In the genomic region with DNA sequence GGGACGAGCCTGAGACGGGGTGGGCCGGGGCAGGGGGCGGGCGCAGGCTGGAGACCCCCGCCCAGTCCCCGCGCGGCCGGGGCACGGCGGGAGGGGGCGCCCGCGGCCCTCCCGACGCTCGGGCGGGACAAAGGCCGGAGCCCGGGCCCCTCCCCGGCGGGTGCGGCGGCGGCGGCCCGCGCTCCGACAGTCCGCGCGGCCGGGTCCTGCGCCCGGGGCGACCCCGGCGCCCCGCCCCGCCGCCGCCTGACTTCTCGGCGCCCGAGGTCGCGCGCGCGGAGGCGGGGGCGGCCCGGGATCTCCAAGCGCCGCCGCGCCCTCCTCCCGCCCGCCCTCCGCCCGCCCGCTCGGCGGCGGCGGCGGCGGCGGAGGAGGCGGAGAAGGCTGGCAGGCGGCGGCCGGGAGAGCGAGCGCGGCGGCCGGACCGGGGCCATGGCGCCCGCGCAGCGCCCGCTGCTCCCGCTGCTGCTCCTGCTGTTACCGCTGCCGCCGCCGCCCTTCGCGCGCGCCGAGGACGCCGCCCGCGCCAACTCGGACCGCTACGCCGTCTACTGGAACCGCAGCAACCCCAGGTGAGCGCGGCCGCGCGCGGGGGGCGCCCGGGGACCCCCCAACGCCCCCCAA, we compare ENCODE assay signal across 12 cellular contexts. TPM values are rescaled to one million over a fixed set of nuclear protein-coding genes. Genes with fewer than 3 reads are reported as not detected.
A peak's percentile ranks its signal among the peaks of the same experiment; 100 is the strongest.
DNase-seq lines count a peak whose midpoint lies in the region; ATAC-seq and TF ChIP-seq lines count a peak whose summit lies in the region.
"Had no signal": no experiment of that assay in that cellular context is flagged by ENCODE, and none has a peak within 500 bp of the region (broad histone marks: within the 10 kb centered on the region; RNA-seq: fewer than 3 reads in every experiment).

A gene (plus strand): TSS at position 137 of the 624 bp plus-strand sequence. CDS start 296 bp downstream, at position 433.

- H3K36me3 ChIP-seq in BLaER1 treated with 17β-estradiol and CSF1 and Interleukin-3, amounts not matched to agents 10 nM and 100 nM = peaks cover 0 to 1% (median 0%) of the 10 kb centered on the region in 11 experiments; a peak in 1 of 22 replicates
- no peaks in the 10 kb centered on the region for H3K36me3 ChIP-seq in HUES48 (ENCODE audit: control insufficient read depth, insufficient read depth, low read length)
- H3K36me3 ChIP-seq in mesodermal cell (ENCODE audit: control insufficient read depth, insufficient read depth, low read length) = no peaks in the 10 kb centered on the region
- H3K36me3 ChIP-seq in PC-9 (ENCODE audit: low read depth) = no peaks in the 10 kb centered on the region

- peaks cover 10 to 35% (median 23%) of the 10 kb centered on the region in 10 experiments for H3K4me1 ChIP-seq in BLaER1 treated with 17β-estradiol and CSF1 and Interleukin-3, amounts not matched to agents 10 nM and 100 nM
- H3K4me1 ChIP-seq in HUES48 (ENCODE audit: control insufficient read depth, insufficient read depth, low read length) = no peaks in the 10 kb centered on the region
- peaks cover 7% of the 10 kb centered on the region for H3K4me1 ChIP-seq in mesodermal cell (ENCODE audit: control insufficient read depth, insufficient read depth, low read length, poor library complexity, severe bottlenecking)
- no peaks in the 10 kb centered on the region for H3K4me1 ChIP-seq in PC-9 (replicated peaks; ENCODE audit: insufficient read depth)

- H3K9me3 Mint-ChIP-seq in MCF 10A (ENCODE audit: unreplicated experiment) = no peaks in the 10 kb centered on the region
- H3K9me3 Mint-ChIP-seq: activated CD4-positive, alpha-beta memory T cell treated with anti-CD3 and anti-CD28 coated beads, Interleukin-2, amount 10 ng/mL, durations not matched to agents 7 days and 5 days had no signal

- CTCF ChIA-PET in MCF 10A (lab: Yijun Ruan, JAX) = interaction anchor here (0.9 kb wide), 1 partner anchor 228 kb away, joined by 3 read pairs; no protein-coding TSS in a partner anchor
- CTCF ChIA-PET in PC-9 (lab: Charles Lee) = no interaction called here

- no peak for TF ChIP-seq CTCF in MCF 10A (IDR thresholded peaks at IDR 0.05; ENCODE audit: unreplicated experiment)
- no peak for TF ChIP-seq CTCF in PC-9 (conservative IDR thresholded peaks at IDR 0.05)

- peaks cover 5% of the 10 kb centered on the region; the same call in 1 of the 2 replicates for H3F3A ChIP-seq in PC-9 (ENCODE audit: insufficient read depth, low read depth)

- 0% methylated on average over 52 to 59 of the region's 113 CpGs for WGBS in mesodermal cell (ENCODE audit: insufficient coverage in 2 of 2), 2 experiments

- peaks cover 27% of the 10 kb centered on the region for H3K27me3 Mint-ChIP-seq in MCF 10A (ENCODE audit: insufficient read depth, unreplicated experiment)

- POLR2A ChIA-PET in MCF 10A (lab: Yijun Ruan, JAX) = interaction anchor here (0.7 kb wide), 1 partner anchor 954 kb away, joined by 3 read pairs; no protein-coding TSS in a partner anchor
- POLR2A ChIA-PET in PC-9 (lab: Charles Lee; ENCODE audit: unreplicated experiment) = no interaction called here

- H3K4me2 ChIP-seq in BLaER1 treated with 17β-estradiol and CSF1 and Interleukin-3, amounts not matched to agents 10 nM and 100 nM = peak within 1 kb of the TSS; percentile 69 to 99 (median 96)
- no peak within 1 kb of the TSS for H3K4me2 ChIP-seq in PC-9

- H3K9me3 ChIP-seq in BLaER1 treated with 17β-estradiol and CSF1 and Interleukin-3, amounts not matched to agents 10 nM and 100 nM (replicated peaks in 1 of 11) = no peaks in the 10 kb centered on the region
- H3K9me3 ChIP-seq in HUES48 (ENCODE audit: control insufficient read depth, insufficient read depth, low read length) (no peaks in the 10 kb centered on the region), mesodermal cell (ENCODE audit: control insufficient read depth, low read length) (no peaks in the 10 kb centered on the region), PC-9 (ENCODE audit: insufficient read depth, low read depth) (no peaks in the 10 kb centered on the region)

- peaks cover 0 to 81% (median 44%) of the 10 kb centered on the region in 11 experiments; a peak in 18 of 22 replicates for H4K20me1 ChIP-seq in BLaER1 treated with 17β-estradiol and CSF1 and Interleukin-3, amounts not matched to agents 10 nM and 100 nM
- H4K20me1 ChIP-seq in PC-9 (ENCODE audit: insufficient read depth) = no peaks in the 10 kb centered on the region

- no peak for DNase-seq in MCF 10A (ENCODE audit: unreplicated experiment)
- no peak for DNase-seq in PC-9
- DNase-seq in NCI-H187 (lab: John Stamatoyannopoulos, UW) = no peak
- no peak for DNase-seq in NCI-H1048 (lab: John Stamatoyannopoulos, UW)
- DNase-seq: activated CD4-positive, alpha-beta memory T cell treated with anti-CD3 and anti-CD28 coated beads, Interleukin-2, amount 10 ng/mL, durations not matched to agents 7 days and 5 days; effector memory CD4-positive, alpha-beta T cell had no signal

- no peak within 1 kb of the TSS for H2AFZ ChIP-seq in PC-9

- intact Hi-C loops in MCF 10A (cut with micrococcal nuclease) (no loop called here), PC-9 (cut with micrococcal nuclease; ENCODE audit: unreplicated experiment) (no loop called here)

- peak within 1 kb of the TSS; percentile 47 to 71 (median 62) for H3K4me3 ChIP-seq in BLaER1 treated with 17β-estradiol and CSF1 and Interleukin-3, amounts not matched to agents 10 nM and 100 nM
- peak within 1 kb of the TSS; percentile 52 for H3K4me3 ChIP-seq in HUES48 (ENCODE audit: low read depth, low read length)
- peak within 1 kb of the TSS; percentile 58 for H3K4me3 ChIP-seq in mesodermal cell (ENCODE audit: extremely low read depth, insufficient read depth, low read length, poor library complexity, severe bottlenecking)
- H3K4me3 ChIP-seq in PC-9 = no peak within 1 kb of the TSS

- H3K36me3 Mint-ChIP-seq in MCF 10A (ENCODE audit: insufficient read depth, unreplicated experiment) = no peaks in the 10 kb centered on the region

- H3K27ac Mint-ChIP-seq in MCF 10A (ENCODE audit: low read depth, unreplicated experiment) = no peak within 1 kb of the TSS
- H3K27ac Mint-ChIP-seq: activated CD4-positive, alpha-beta memory T cell treated with anti-CD3 and anti-CD28 coated beads, Interleukin-2, amount 10 ng/mL, durations not matched to agents 7 days and 5 days had no signal

- no peaks in the 10 kb centered on the region for H3K4me1 Mint-ChIP-seq in MCF 10A (ENCODE audit: insufficient read depth, unreplicated experiment)

- H3K9me2 ChIP-seq in PC-9 (ENCODE audit: insufficient read depth) = no peaks in the 10 kb centered on the region

- no peaks in the 10 kb centered on the region for H3K79me2 ChIP-seq in PC-9 (ENCODE audit: low read depth)

- ATAC-seq in HG03354 (IDR thresholded peaks at IDR 0.05; ENCODE audit: poor library complexity, severe bottlenecking, unreplicated experiment) = no peak

- peak within 1 kb of the TSS; percentile 25 to 77 (median 59); a peak in 19 of 22 replicates for H3K9ac ChIP-seq in BLaER1 treated with 17β-estradiol and CSF1 and Interleukin-3, amounts not matched to agents 10 nM and 100 nM
- H3K9ac ChIP-seq in HUES48 (ENCODE audit: low read depth, low read length) = no peak within 1 kb of the TSS

- H3K4me3 Mint-ChIP-seq in MCF 10A (ENCODE audit: unreplicated experiment) = peak within 1 kb of the TSS; percentile 63
- H3K4me3 Mint-ChIP-seq: activated CD4-positive, alpha-beta memory T cell treated with anti-CD3 and anti-CD28 coated beads, Interleukin-2, amount 10 ng/mL, durations not matched to agents 7 days and 5 days had no signal

- BruUV-seq in MCF 10A (replicated peaks; lab: Mats Ljungman, UMichigan) (no TSS peak), PC-9 (replicated peaks; lab: Mats Ljungman, UMichigan) (no TSS peak)

- H3K27me3 ChIP-seq in BLaER1 treated with 17β-estradiol and CSF1 and Interleukin-3, amounts not matched to agents 10 nM and 100 nM = peaks cover 62 to 83% (median 81%) of the 10 kb centered on the region in 11 experiments
- H3K27me3 ChIP-seq in HUES48 (ENCODE audit: control insufficient read depth, insufficient read depth, low read length) (no peaks in the 10 kb centered on the region; the same call in 1 of the 2 replicates), PC-9 (ENCODE audit: insufficient read depth, low read depth) (0 out of 2 replicates have a peak, but pooled peaks cover 19% of the 10 kb centered on the region)

- H3K27ac ChIP-seq in BLaER1 treated with 17β-estradiol and CSF1 and Interleukin-3, amounts not matched to agents 10 nM and 100 nM = peak within 1 kb of the TSS in 2 of 11 experiments; percentile 4 to 27; a peak in 1 of 22 replicates
- H3K27ac ChIP-seq in HUES48 (ENCODE audit: low read depth, low read length) (no peak within 1 kb of the TSS), mesodermal cell (ENCODE audit: low read depth, low read length, severe bottlenecking) (no peak within 1 kb of the TSS), PC-9 (no peak within 1 kb of the TSS)
- H3K27ac ChIP-seq: HL-60 had no signal

RNA-seq across cellular contexts. Expression of the gene that starts here (rescaled TPM):
- total RNA-seq in MCF 10A (2022) (not detected in 2 replicates), PC-9 (2021) (1.6 TPM in 1 of 2 replicates, not detected in the other)
- polyA plus RNA-seq in mesodermal cell (2013, experiment 1 of 2) = 21.0 TPM
- 13.1 TPM for polyA plus RNA-seq in mesodermal cell (2013, experiment 2 of 2)
- total RNA-seq: activated CD4-positive, alpha-beta memory T cell treated with anti-CD3 and anti-CD28 coated beads, Interleukin-2, amount 10 ng/mL, durations not matched to agents 7 days and 5 days; mononuclear cell had no signal
